In genomic region chr9:15158019-15158418, GRCh38 we compare ENCODE assay signal across 18 cellular contexts.
DNase-seq lines count a peak whose midpoint lies in the region; ATAC-seq and TF ChIP-seq lines count a peak whose summit lies in the region.
"Had no signal": no experiment of that assay in that cellular context is flagged by ENCODE, and none has a peak within 500 bp of the region (broad histone marks: within the 10 kb centered on the region; RNA-seq: fewer than 3 reads in every experiment).

No MANE protein-coding gene starts in this region.

- H3K36me3 ChIP-seq in PC-3 (ENCODE audit: low read depth, low read length): no peaks in the 10 kb centered on the region
- H3K36me3 ChIP-seq: SJSA1 had no signal

- no peak overlapping the region for H3K4me2 ChIP-seq in PC-3 (ENCODE audit: low read length)

- no peaks in the 10 kb centered on the region for H3K27me3 ChIP-seq in PC-3 (ENCODE audit: low read length)
- H3K27me3 ChIP-seq: SJSA1 had no signal

- intact Hi-C loops in PC-3 (cut with micrococcal nuclease): no loop called here

- peak overlapping the region; percentile 41 for H3K27ac Mint-ChIP-seq in osteocyte (ENCODE audit: unreplicated experiment)
- no peak overlapping the region for H3K27ac Mint-ChIP-seq in activated CD8-positive, alpha-beta T cell treated with anti-CD3 and anti-CD28 coated beads, Interleukin-2, amount 10 ng/mL, durations not matched to agents 7 days and 5 days

- H3K79me2 ChIP-seq in PC-3 (ENCODE audit: low read length): no peaks in the 10 kb centered on the region

- H3K4me1 ChIP-seq in PC-3 (ENCODE audit: insufficient read depth, low read length): peaks cover 8% of the 10 kb centered on the region
- H3K4me1 ChIP-seq: SJSA1 had no signal

- H3K4me1 Mint-ChIP-seq in osteocyte (ENCODE audit: unreplicated experiment): peaks cover 48% of the 10 kb centered on the region
- no peaks in the 10 kb centered on the region for H3K4me1 Mint-ChIP-seq in activated CD8-positive, alpha-beta T cell treated with anti-CD3 and anti-CD28 coated beads, Interleukin-2, amount 10 ng/mL, durations not matched to agents 7 days and 5 days (ENCODE audit: low read depth)
- H3K4me1 Mint-ChIP-seq: CD4-positive, CD25-positive, alpha-beta regulatory T cell had no signal

- H3K4me3 Mint-ChIP-seq in osteocyte (ENCODE audit: unreplicated experiment): no peak overlapping the region
- no peak overlapping the region for H3K4me3 Mint-ChIP-seq in activated CD8-positive, alpha-beta T cell treated with anti-CD3 and anti-CD28 coated beads, Interleukin-2, amount 10 ng/mL, durations not matched to agents 7 days and 5 days
- H3K4me3 Mint-ChIP-seq: CD4-positive, CD25-positive, alpha-beta regulatory T cell had no signal

- no peaks in the 10 kb centered on the region for H4K20me1 ChIP-seq in PC-3 (ENCODE audit: low read length)

- POLR2A ChIA-PET in PC-3 (lab: Charles Lee; ENCODE audit: unreplicated experiment): no interaction called here
- POLR2A ChIA-PET in activated CD8-positive, alpha-beta T cell treated with anti-CD3 and anti-CD28 coated beads, Interleukin-2, amount 10 ng/mL, durations not matched to agents 7 days and 5 days (lab: Charles Lee): no interaction called here

- TF ChIP-seq CTCF in LNCaP clone FGC (IDR thresholded peaks at IDR 0.05; ENCODE audit: control insufficient read depth, extremely low read depth, insufficient read depth) (no peak), PC-3 (conservative IDR thresholded peaks at IDR 0.05; ENCODE audit: low read depth, low read length) (no peak), fibroblast of the aortic adventitia (IDR thresholded peaks at IDR 0.05; ENCODE audit: insufficient read depth, low read length) (no peak), osteocyte (IDR thresholded peaks at IDR 0.05) (no peak)

- H3K9me2 ChIP-seq in PC-3 (replicated peaks; ENCODE audit: low read length): no peaks in the 10 kb centered on the region

- ATAC-seq in PC-3: no peak
- no peak for ATAC-seq in activated CD8-positive, alpha-beta T cell treated with anti-CD3 and anti-CD28 coated beads, Interleukin-2, amount 10 ng/mL, durations not matched to agents 7 days and 5 days
- ATAC-seq: GM12878 had no signal

- H3K27ac ChIP-seq in PC-3 (ENCODE audit: low read length): peak overlapping the region; percentile 43
- H3K27ac ChIP-seq: SJSA1 had no signal

- H3K27me3 Mint-ChIP-seq in osteocyte (ENCODE audit: unreplicated experiment): no peaks in the 10 kb centered on the region
- peaks cover 14% of the 10 kb centered on the region for H3K27me3 Mint-ChIP-seq in activated CD8-positive, alpha-beta T cell treated with anti-CD3 and anti-CD28 coated beads, Interleukin-2, amount 10 ng/mL, durations not matched to agents 7 days and 5 days (ENCODE audit: low read depth)

- H3K9ac ChIP-seq in PC-3 (ENCODE audit: low read length): no peak overlapping the region

- DNase-seq in LNCaP clone FGC (ENCODE audit: low read depth): peak; percentile 21
- DNase-seq in PC-3: peak; percentile 13
- peak; percentile 20 for DNase-seq in fibroblast of the aortic adventitia (ENCODE audit: low read depth)
- DNase-seq in osteocyte (ENCODE audit: extremely low spot score, unreplicated experiment): no peak
- no peak for DNase-seq in activated CD8-positive, alpha-beta T cell treated with anti-CD3 and anti-CD28 coated beads, Interleukin-2, amount 10 ng/mL, durations not matched to agents 7 days and 5 days
- no peak for DNase-seq in activated gamma-delta T cell (lab: John Stamatoyannopoulos, UW)
- no peak for DNase-seq in amniotic stem cell (lab: John Stamatoyannopoulos, UW)
- DNase-seq: ACHN; CD4-positive, CD25-positive, alpha-beta regulatory T cell; DMS53; H7; Kasumi-1; MV-4-11; NCI-H1436 treated with DMSO at 0.1 percent for 48 hours; NK-92 treated with Interleukin-12 subunit alpha and Interleukin-12 subunit beta, amount 100 ng/mL, for 24 hours; OCI-M1 had no signal

- H2AFZ ChIP-seq in PC-3 (ENCODE audit: low read length): no peak overlapping the region

- H3K4me3 ChIP-seq in LNCaP clone FGC (ENCODE audit: low read depth, low read length) (no peak overlapping the region), PC-3 (ENCODE audit: low read length) (no peak overlapping the region), fibroblast of the aortic adventitia (ENCODE audit: low read depth, low read length) (no peak overlapping the region)
- H3K4me3 ChIP-seq: GM12878, SJSA1 had no signal

- CTCF ChIA-PET in PC-3 (lab: Charles Lee): no interaction called here
- CTCF ChIA-PET in activated CD8-positive, alpha-beta T cell treated with anti-CD3 and anti-CD28 coated beads, Interleukin-2, amount 10 ng/mL, durations not matched to agents 7 days and 5 days (lab: Charles Lee): interaction anchor here (1.2 kb wide), 1 partner anchor 23 kb away, joined by 3 read pairs; no protein-coding TSS in a partner anchor

- BruUV-seq in PC-3 (replicated peaks; lab: Mats Ljungman, UMichigan): no TSS peak

- H3K36me3 Mint-ChIP-seq in osteocyte (ENCODE audit: unreplicated experiment): peaks cover 7% of the 10 kb centered on the region
- H3K36me3 Mint-ChIP-seq in activated CD8-positive, alpha-beta T cell treated with anti-CD3 and anti-CD28 coated beads, Interleukin-2, amount 10 ng/mL, durations not matched to agents 7 days and 5 days (ENCODE audit: low read depth): no peaks in the 10 kb centered on the region
- H3K36me3 Mint-ChIP-seq: CD4-positive, CD25-positive, alpha-beta regulatory T cell had no signal

- H3K9me3 ChIP-seq in PC-3 (ENCODE audit: low read length): no peaks in the 10 kb centered on the region
- H3K9me3 ChIP-seq: SJSA1 had no signal

- no peaks in the 10 kb centered on the region for H3K9me3 Mint-ChIP-seq in osteocyte (ENCODE audit: unreplicated experiment)
- H3K9me3 Mint-ChIP-seq in activated CD8-positive, alpha-beta T cell treated with anti-CD3 and anti-CD28 coated beads, Interleukin-2, amount 10 ng/mL, durations not matched to agents 7 days and 5 days (ENCODE audit: insufficient read depth): no peaks in the 10 kb centered on the region
- H3K9me3 Mint-ChIP-seq: CD4-positive, CD25-positive, alpha-beta regulatory T cell had no signal

- no peaks in the 10 kb centered on the region for H3F3A ChIP-seq in PC-3 (ENCODE audit: low read length, unreplicated experiment)

Comparison
In these comparisons a context has a peak if more than half of its experiments do, and no peak if none do; other contexts are left out.
1. DNase-seq: peak in LNCaP clone FGC (single experiment), PC-3 (single experiment) and fibroblast of the aortic adventitia (single experiment); none in osteocyte (single experiment), activated CD8-positive, alpha-beta T cell treated with anti-CD3 and anti-CD28 coated beads, Interleukin-2, amount 10 ng/mL, durations not matched to agents 7 days and 5 days (single experiment), activated gamma-delta T cell (single experiment) and amniotic stem cell (single experiment).